1 cellular context compared by ENCODE assay signal in genomic region chr1:160123726-160124125, GRCh38.
TF ChIP-seq lines count a peak whose summit lies in the region.

No MANE protein-coding gene starts in this region.

TF ChIP-seq in SK-N-SH treated with all-trans-retinoic acid at 6 μM for 48 hours, 23 proteins besides CTCF, POLR2A, EP300 and RAD21 (continued from another document):
- TF ChIP-seq CREB5 (CRISPR knock-in tag; IDR thresholded peaks at IDR 0.05; ENCODE audit: low read depth) = no peak
- TF ChIP-seq PPARA (CRISPR knock-in tag; IDR thresholded peaks at IDR 0.05; ENCODE audit: borderline replicate concordance) = no peak
- TF ChIP-seq ZNF8 (CRISPR knock-in tag; IDR thresholded peaks at IDR 0.05) = no peak
- no peak for TF ChIP-seq BACH2 (CRISPR knock-in tag; IDR thresholded peaks at IDR 0.05; ENCODE audit: borderline replicate concordance)
- TF ChIP-seq CSRNP3 (CRISPR knock-in tag; IDR thresholded peaks at IDR 0.05) = no peak
- no peak for TF ChIP-seq ZFP30 (CRISPR knock-in tag; IDR thresholded peaks at IDR 0.05)
- no peak for TF ChIP-seq CSDC2 (CRISPR knock-in tag; IDR thresholded peaks at IDR 0.05)
- no peak for TF ChIP-seq ESRRG (CRISPR knock-in tag; IDR thresholded peaks at IDR 0.05)
- TF ChIP-seq OSR1 (CRISPR knock-in tag; IDR thresholded peaks at IDR 0.05) = no peak
- TF ChIP-seq ARNTL (CRISPR knock-in tag; IDR thresholded peaks at IDR 0.05; ENCODE audit: borderline replicate concordance, low read depth) = no peak
- TF ChIP-seq SNAI2 (CRISPR knock-in tag; IDR thresholded peaks at IDR 0.05) = no peak
